15 cellular contexts compared by ENCODE assay signal in the genomic region with DNA sequence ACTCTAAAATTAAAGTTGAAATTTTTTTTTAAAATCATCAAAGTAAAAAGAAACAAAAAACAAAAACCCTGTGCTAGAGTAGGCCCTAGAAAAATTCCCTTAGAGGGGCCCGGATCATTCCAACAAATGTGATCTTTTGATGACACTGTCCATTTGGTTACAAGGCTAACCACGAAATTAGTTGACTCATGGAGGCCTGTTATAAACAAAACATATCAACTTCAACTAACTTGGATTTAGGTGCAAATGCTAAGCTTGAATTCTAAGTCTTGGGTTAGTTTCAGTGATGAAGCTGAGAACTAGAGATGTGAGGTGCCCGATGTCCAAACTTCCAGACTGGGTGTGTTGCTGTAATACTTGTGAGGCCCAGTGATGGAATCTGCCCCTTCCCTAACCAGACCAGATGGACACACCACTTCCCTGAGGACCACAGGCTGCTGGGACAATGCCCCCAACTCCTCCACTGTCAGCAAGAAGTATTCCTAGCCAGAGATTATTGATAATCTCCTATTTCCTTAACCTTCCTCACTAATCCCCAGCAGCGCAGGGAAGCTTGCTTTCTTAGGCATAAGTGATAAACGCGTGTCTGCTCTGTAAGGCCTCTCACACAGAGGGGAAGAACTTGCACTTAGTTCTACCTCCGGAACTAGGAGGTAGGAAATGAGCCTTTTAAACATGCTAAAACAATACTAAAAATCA.
"Had no signal": no experiment of that assay in that cellular context is flagged by ENCODE, and none has a peak within 500 bp of the region (broad histone marks: within the 10 kb centered on the region; RNA-seq: fewer than 3 reads in every experiment).

No MANE protein-coding gene starts in this region.

- DNase-seq: activated CD4-positive, alpha-beta memory T cell treated with anti-CD3 and anti-CD28 coated beads for 36 hours; activated naive CD4-positive, alpha-beta T cell treated with anti-CD3 and anti-CD28 coated beads, Interleukin-2, amount 10 ng/mL, durations not matched to agents 7 days and 5 days; activated T-cell treated with anti-CD3 and anti-CD28 coated beads, Interleukin-2, amount 50 U/mL, for 24 hours; adrenal gland; hippocampal formation; natural killer cell; stimulated activated CD4-positive, alpha-beta T cell treated with anti-CD3 and anti-CD28 coated beads, Interleukin-4, amount 100 ng/mL, for 24 hours; stimulated activated naive CD4-positive, alpha-beta T cell; T-helper 1 cell; T1000; trophoblast cell had no signal

- H3K27ac ChIP-seq: adrenal gland, neutrophil, right atrium auricular region had no signal

- H3K4me1 ChIP-seq: adrenal gland, right atrium auricular region had no signal

- ATAC-seq: left lobe of liver, natural killer cell had no signal

- H3K4me3 ChIP-seq: adrenal gland, right atrium auricular region, skin epidermis had no signal

- H3K27me3 ChIP-seq: adrenal gland, neutrophil, right atrium auricular region had no signal

- H3K36me3 ChIP-seq: adrenal gland, neutrophil, right atrium auricular region had no signal

- H3K9me3 ChIP-seq: neutrophil had no signal
